Comparison of ENCODE assay signal across 10 cellular contexts in genomic region chr16:75942901-75943300, GRCh38.
"Had no signal": no experiment of that assay in that cellular context is flagged by ENCODE, and none has a peak within 500 bp of the region (broad histone marks: within the 10 kb centered on the region; RNA-seq: fewer than 3 reads in every experiment).

No MANE protein-coding gene starts in this region.

- H3K4me1 Mint-ChIP-seq: IgD-negative memory B cell had no signal

- H3K27ac ChIP-seq: GM23248, KMS-11 had no signal

- H2AFZ ChIP-seq: GM23248 had no signal

- H3K36me3 ChIP-seq: HAP-1 had no signal

- H3K27me3 Mint-ChIP-seq: IgD-negative memory B cell had no signal

- H3K4me3 ChIP-seq: GM23248, HAP-1 had no signal

- H3K4me1 ChIP-seq: HAP-1 had no signal

- ATAC-seq: HCT116, HepG2 had no signal

- DNase-seq: GM23248, GOT3, H7, HFFc6, KBM-7 had no signal

- H3K36me3 Mint-ChIP-seq: IgD-negative memory B cell had no signal

- H3K4me2 ChIP-seq: KMS-11 had no signal

- H3K27ac Mint-ChIP-seq: HFFc6 had no signal

- H3K9me3 ChIP-seq: HAP-1 had no signal

- H3K4me3 Mint-ChIP-seq: HFFc6, IgD-negative memory B cell had no signal

- H3K9me3 Mint-ChIP-seq: IgD-negative memory B cell had no signal
